16 cellular contexts compared by ENCODE assay signal in the genomic region with DNA sequence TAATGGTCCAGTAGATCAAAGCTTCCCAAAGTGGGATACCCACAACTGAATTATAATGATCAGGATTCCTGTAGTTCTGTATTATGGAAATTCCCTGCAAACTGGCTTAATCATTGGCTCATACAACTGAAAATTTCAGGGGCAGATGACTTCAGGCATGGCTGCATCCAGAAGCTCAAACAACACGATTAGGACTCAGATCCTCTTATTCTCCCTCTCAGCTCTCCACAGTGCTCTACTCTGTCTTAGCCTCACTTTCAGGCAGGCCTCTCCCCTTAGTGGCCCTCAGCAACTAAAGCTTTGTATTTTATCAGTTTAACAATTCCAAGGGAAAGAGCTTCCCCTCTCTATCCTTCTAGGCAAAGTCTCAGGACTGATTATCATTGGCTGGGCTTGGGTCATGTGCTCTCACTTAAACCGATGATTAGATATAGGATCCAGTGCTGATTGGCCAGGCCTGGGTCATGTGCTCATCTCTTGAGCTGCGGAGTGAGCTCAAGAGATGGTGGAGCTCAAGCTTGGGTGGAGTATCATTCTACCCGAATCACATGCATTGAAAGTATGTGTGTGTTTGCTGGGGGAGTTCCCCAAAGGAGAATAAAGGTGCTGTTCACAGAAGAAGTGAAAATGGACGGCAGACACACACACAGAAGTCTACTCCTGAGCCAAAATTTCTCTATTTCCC. TPM values are rescaled to one million over a fixed set of nuclear protein-coding genes. Genes with fewer than 3 reads are reported as not detected.
DNase-seq lines count a peak whose midpoint lies in the region; ATAC-seq, FAIRE-seq and TF ChIP-seq lines count a peak whose summit lies in the region.
"Had no signal": no experiment of that assay in that cellular context is flagged by ENCODE, and none has a peak within 500 bp of the region (broad histone marks: within the 10 kb centered on the region; RNA-seq: fewer than 3 reads in every experiment).

No MANE protein-coding gene starts in this region.

- no peak overlapping the region for H3K4me3 ChIP-seq in foreskin fibroblast (ENCODE audit: low read depth in 1 of 2, low read length in 2 of 2)
- H3K4me3 ChIP-seq: BLaER1, SJSA1 had no signal

- no peak for ATAC-seq in natural killer cell treated with Interleukin-12 subunit alpha and Interleukin-12 subunit beta and Interleukin-15 and Interleukin-18, amount 100 ng/mL, for 72 hours
- ATAC-seq in natural killer cell (no peak), HG02642 (IDR thresholded peaks at IDR 0.05; ENCODE audit: poor library complexity, unreplicated experiment) (peak; percentile 59), HG03521 (IDR thresholded peaks at IDR 0.05; ENCODE audit: unreplicated experiment) (no peak)
- ATAC-seq in stimulated activated naive CD8-positive, alpha-beta T cell treated with anti-CD3 and anti-CD28 coated beads, Interleukin-15, Interleukin-2, amounts not matched to agents 100 U/mL and 50 U/mL, for 24 hours = peak; percentile 78
- ATAC-seq: left colon had no signal

- H3K4me3 Mint-ChIP-seq in natural killer cell treated with Interleukin-12 subunit alpha and Interleukin-12 subunit beta and Interleukin-15 and Interleukin-18, amount 100 ng/mL, for 72 hours = no peak overlapping the region
- no peak overlapping the region for H3K4me3 Mint-ChIP-seq in natural killer cell

- intact Hi-C loops in natural killer cell (cut with micrococcal nuclease) = no loop called here

- H3K4me1 Mint-ChIP-seq in natural killer cell treated with Interleukin-12 subunit alpha and Interleukin-12 subunit beta and Interleukin-15 and Interleukin-18, amount 100 ng/mL, for 72 hours (ENCODE audit: low read depth in 2 of 2) = peaks cover 70 to 80% of the 10 kb centered on the region in 2 donors
- H3K4me1 Mint-ChIP-seq in natural killer cell = peaks cover 54 to 82% of the 10 kb centered on the region in 2 donors

- no peak for TF ChIP-seq CTCF in natural killer cell (IDR thresholded peaks at IDR 0.05)
- TF ChIP-seq CTCF in D721Med (IDR thresholded peaks at IDR 0.05; ENCODE audit: insufficient read depth, missing control alignments) = no peak
- TF ChIP-seq CTCF in foreskin fibroblast (IDR thresholded peaks at IDR 0.05; ENCODE audit: low read depth, low read length) = no peak

- H3K36me3 Mint-ChIP-seq in natural killer cell treated with Interleukin-12 subunit alpha and Interleukin-12 subunit beta and Interleukin-15 and Interleukin-18, amount 100 ng/mL, for 72 hours = no peaks in the 10 kb centered on the region
- H3K36me3 Mint-ChIP-seq in natural killer cell = no peaks in the 10 kb centered on the region

- peaks cover 18 to 36% of the 10 kb centered on the region in 2 donors for H3K27me3 Mint-ChIP-seq in natural killer cell treated with Interleukin-12 subunit alpha and Interleukin-12 subunit beta and Interleukin-15 and Interleukin-18, amount 100 ng/mL, for 72 hours
- H3K27me3 Mint-ChIP-seq in natural killer cell (ENCODE audit: low read depth in 2 of 2) = peaks cover 57 to 59% of the 10 kb centered on the region in 2 donors

- no peaks in the 10 kb centered on the region for H3K9me3 Mint-ChIP-seq in natural killer cell treated with Interleukin-12 subunit alpha and Interleukin-12 subunit beta and Interleukin-15 and Interleukin-18, amount 100 ng/mL, for 72 hours
- no peaks in the 10 kb centered on the region for H3K9me3 Mint-ChIP-seq in natural killer cell

- FAIRE-seq in D721Med (lab: Jason Lieb, UNC) = no peak

- peak overlapping the region; percentile 51 to 84 for H3K27ac Mint-ChIP-seq in natural killer cell treated with Interleukin-12 subunit alpha and Interleukin-12 subunit beta and Interleukin-15 and Interleukin-18, amount 100 ng/mL, for 72 hours
- no peak overlapping the region for H3K27ac Mint-ChIP-seq in natural killer cell

- no peak for DNase-seq in natural killer cell treated with Interleukin-12 subunit alpha and Interleukin-12 subunit beta and Interleukin-15 and Interleukin-18, amount 100 ng/mL, for 72 hours (ENCODE audit: low spot score)
- DNase-seq in natural killer cell = no peak
- peak; percentile 45 for DNase-seq in activated naive CD4-positive, alpha-beta T cell treated with anti-CD3 and anti-CD28 coated beads, Interleukin-2, amount 50 U/mL, for 16 hours
- peak; percentile 59 for DNase-seq in stimulated activated naive CD8-positive, alpha-beta T cell treated with anti-CD3 and anti-CD28 coated beads, Interleukin-15, Interleukin-2, amounts not matched to agents 100 U/mL and 50 U/mL, for 24 hours
- no peak for DNase-seq in D721Med (ENCODE audit: insufficient read length, low spot score)
- DNase-seq in foreskin fibroblast = no peak
- DNase-seq: GDM1; left colon; NCI-H1105 treated with DMSO at 0.1 percent for 48 hours; NCI-H774; occipital lobe; stimulated activated CD4-positive, alpha-beta T cell treated with anti-CD3 and anti-CD28 coated beads, Interleukin-15, amount 100 ng/mL, for 24 hours had no signal

RNA-seq across cellular contexts. Expression of a gene that starts 57.9 kb away (rescaled TPM):
- total RNA-seq in natural killer cell treated with Interleukin-12 subunit alpha and Interleukin-12 subunit beta and Interleukin-15 and Interleukin-18, amount 100 ng/mL, for 72 hours = 100 to 1,000 TPM; 177 to 186 TPM
- 100 to 1,000 TPM; 537 to 630 (median 601) TPM for total RNA-seq in natural killer cell

Comparison
In these comparisons a context has a peak if more than half of its experiments do, and no peak if none do; other contexts are left out.
1. H3K27ac Mint-ChIP-seq: peak in natural killer cell treated with Interleukin-12 subunit alpha and Interleukin-12 subunit beta and Interleukin-15 and Interleukin-18, amount 100 ng/mL, for 72 hours (2 of 2); none in natural killer cell (0 of 2).
2. ATAC-seq: peak in HG02642 (single experiment) and stimulated activated naive CD8-positive, alpha-beta T cell treated with anti-CD3 and anti-CD28 coated beads, Interleukin-15, Interleukin-2, amounts not matched to agents 100 U/mL and 50 U/mL, for 24 hours (single experiment); none in natural killer cell treated with Interleukin-12 subunit alpha and Interleukin-12 subunit beta and Interleukin-15 and Interleukin-18, amount 100 ng/mL, for 72 hours (0 of 2), natural killer cell (0 of 3) and HG03521 (single experiment).
3. DNase-seq: peak in activated naive CD4-positive, alpha-beta T cell treated with anti-CD3 and anti-CD28 coated beads, Interleukin-2, amount 50 U/mL, for 16 hours (single experiment) and stimulated activated naive CD8-positive, alpha-beta T cell treated with anti-CD3 and anti-CD28 coated beads, Interleukin-15, Interleukin-2, amounts not matched to agents 100 U/mL and 50 U/mL, for 24 hours (single experiment); none in natural killer cell treated with Interleukin-12 subunit alpha and Interleukin-12 subunit beta and Interleukin-15 and Interleukin-18, amount 100 ng/mL, for 72 hours (single experiment), natural killer cell (single experiment), D721Med (single experiment) and foreskin fibroblast (0 of 2).